ENCODE assay signal across 8 cellular contexts in genomic region chr1:204411451-204412245, GRCh38. TPM values are rescaled to one million over a fixed set of nuclear protein-coding genes. Genes with fewer than 3 reads are reported as not detected.
DNase-seq lines count a peak whose midpoint lies in the region; FAIRE-seq and TF ChIP-seq lines count a peak whose summit lies in the region.

TSS of gene PPP1R15B (minus strand) at chr1:204411817. CDS start at chr1:204411411, 406 bp downstream.

- peaks cover 10% of the 10 kb centered on the region for H3K36me3 Mint-ChIP-seq in nephron (ENCODE audit: low read depth)
- H3K36me3 Mint-ChIP-seq in stimulated activated naive CD8-positive, alpha-beta T cell treated with anti-CD3 and anti-CD28 coated beads, Interleukin-15, Interleukin-2, amounts not matched to agents 100 ng/mL and 50 ng/mL, for 24 hours (ENCODE audit: low read depth): peaks cover 39% of the 10 kb centered on the region

- H3K4me3 Mint-ChIP-seq in nephron: peak within 1 kb of the TSS; percentile 96 to 99 (median 99)
- H3K4me3 Mint-ChIP-seq in stimulated activated naive CD8-positive, alpha-beta T cell treated with anti-CD3 and anti-CD28 coated beads, Interleukin-15, Interleukin-2, amounts not matched to agents 100 ng/mL and 50 ng/mL, for 24 hours: peak within 1 kb of the TSS; percentile 95

- no peak for FAIRE-seq in H54 (lab: Jason Lieb, UNC)

- DNase-seq in EL (peak; percentile 98), H54 (ENCODE audit: insufficient read length, low spot score) (peak; percentile 77), M059J (ENCODE audit: low read depth) (peak; percentile 99), SHP77 (lab: John Stamatoyannopoulos, UW) (peak; percentile 94 to 97), fibroblast of pulmonary artery (ENCODE audit: low read depth) (peak; percentile 99)
- peak; percentile 98 for DNase-seq in activated effector memory CD4-positive, alpha-beta T cell treated with Interleukin-2 at 50 U/mL for 16 hours

- H3K27me3 Mint-ChIP-seq in nephron (ENCODE audit: low read depth): peaks cover 3% of the 10 kb centered on the region
- H3K27me3 Mint-ChIP-seq in stimulated activated naive CD8-positive, alpha-beta T cell treated with anti-CD3 and anti-CD28 coated beads, Interleukin-15, Interleukin-2, amounts not matched to agents 100 ng/mL and 50 ng/mL, for 24 hours: no peaks in the 10 kb centered on the region

- H3K27ac Mint-ChIP-seq in nephron: peak within 1 kb of the TSS; percentile 97 to 100 (median 99)
- peak within 1 kb of the TSS; percentile 98 for H3K27ac Mint-ChIP-seq in stimulated activated naive CD8-positive, alpha-beta T cell treated with anti-CD3 and anti-CD28 coated beads, Interleukin-15, Interleukin-2, amounts not matched to agents 100 ng/mL and 50 ng/mL, for 24 hours

- H3K4me1 Mint-ChIP-seq in nephron: peaks cover 21% of the 10 kb centered on the region
- peaks cover 24% of the 10 kb centered on the region for H3K4me1 Mint-ChIP-seq in stimulated activated naive CD8-positive, alpha-beta T cell treated with anti-CD3 and anti-CD28 coated beads, Interleukin-15, Interleukin-2, amounts not matched to agents 100 ng/mL and 50 ng/mL, for 24 hours (ENCODE audit: low read depth)

- H3K9me3 Mint-ChIP-seq in nephron: no peaks in the 10 kb centered on the region
- H3K9me3 Mint-ChIP-seq in stimulated activated naive CD8-positive, alpha-beta T cell treated with anti-CD3 and anti-CD28 coated beads, Interleukin-15, Interleukin-2, amounts not matched to agents 100 ng/mL and 50 ng/mL, for 24 hours: no peaks in the 10 kb centered on the region

- H3K4me3 ChIP-seq in fibroblast of pulmonary artery (replicated peaks; ENCODE audit: low read depth, low read length): peak within 1 kb of the TSS; percentile 98

- TF ChIP-seq POLR2A in H54 (IDR thresholded peaks at IDR 0.05; ENCODE audit: low read depth, low read length): peak; percentile 93

- TF ChIP-seq CTCF in fibroblast of pulmonary artery (IDR thresholded peaks at IDR 0.05; ENCODE audit: low read length, missing control alignments): no peak
- TF ChIP-seq CTCF in nephron (IDR thresholded peaks at IDR 0.05; ENCODE audit: unreplicated experiment in 3 of 3): no peak

RNA-seq across cellular contexts. Expression of gene PPP1R15B, which starts in this region (rescaled TPM):
- total RNA-seq in M059J (2014; rRNA removed; shearing (Covaris generic)): 24.2 and 41.6 TPM in 2 replicates

Comparison
In these comparisons a context has a peak if more than half of its experiments do, and no peak if none do; other contexts are left out.
1. Peak in every context shown above with its lines: DNase-seq and H3K4me3 ChIP-seq.